ENCODE assay signal across 1 cellular context in genomic region chr13:89199138-89199537, GRCh38.
TF ChIP-seq lines count a peak whose summit lies in the region.

No MANE protein-coding gene starts in this region.

TF ChIP-seq in SK-N-SH, 30 proteins besides CTCF, POLR2A, EP300 and RAD21 (continued from another document):
- no peak for TF ChIP-seq GABPA (IDR thresholded peaks at IDR 0.05; ENCODE audit: low read depth)
- TF ChIP-seq TCF12 (IDR thresholded peaks at IDR 0.05) = no peak
- no peak for TF ChIP-seq FOXJ3 (CRISPR knock-in tag; IDR thresholded peaks at IDR 0.05)
- no peak for TF ChIP-seq TEAD4 (IDR thresholded peaks at IDR 0.05; ENCODE audit: borderline replicate concordance, insufficient read depth)
- no peak for TF ChIP-seq FOSL2 (IDR thresholded peaks at IDR 0.05; ENCODE audit: borderline replicate concordance, low read depth)
- no peak for TF ChIP-seq REST (IDR thresholded peaks at IDR 0.05; ENCODE audit: low read depth, low read length)
- no peak for TF ChIP-seq MXI1 (IDR thresholded peaks at IDR 0.05; ENCODE audit: low read depth, low read length)
